ENCODE assay signal across 29 cellular contexts in the genomic region with DNA sequence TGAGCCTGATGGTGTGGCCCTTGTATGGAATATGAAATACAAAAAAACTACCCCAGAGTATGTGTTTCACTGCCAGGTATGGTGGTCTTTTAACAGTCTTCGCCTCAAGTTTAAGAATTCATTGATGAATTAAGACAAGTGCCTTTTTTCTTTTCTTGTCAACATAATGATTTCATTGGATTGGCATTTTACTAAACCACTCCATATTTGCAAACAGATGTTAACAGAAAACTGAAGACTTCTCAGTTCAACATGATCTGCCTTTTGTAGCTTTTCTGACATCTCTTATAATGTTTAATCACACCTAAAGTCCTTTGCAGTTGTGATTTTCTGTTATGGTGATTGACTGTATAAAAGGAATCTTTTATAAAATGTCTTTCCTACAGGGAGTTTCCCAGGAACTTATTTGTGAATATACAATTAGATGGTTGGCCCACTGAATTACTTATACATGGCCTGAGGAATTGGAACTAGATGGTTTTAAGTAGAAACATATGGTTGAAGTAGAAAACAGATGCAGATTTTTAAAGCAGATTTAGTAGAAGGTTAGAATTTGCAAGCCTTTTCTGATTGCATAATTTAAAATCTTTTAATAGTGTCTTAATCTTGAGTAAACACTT. TPM values are rescaled to one million over a fixed set of nuclear protein-coding genes. Genes with fewer than 3 reads are reported as not detected.
DNase-seq lines count a peak whose midpoint lies in the region; ATAC-seq, FAIRE-seq and TF ChIP-seq lines count a peak whose summit lies in the region.
"Had no signal": no experiment of that assay in that cellular context is flagged by ENCODE, and none has a peak within 500 bp of the region (broad histone marks: within the 10 kb centered on the region; RNA-seq: fewer than 3 reads in every experiment).

No MANE protein-coding gene starts in this region.

- H4K20me1 ChIP-seq in SK-N-SH (ENCODE audit: insufficient read depth) = no peaks in the 10 kb centered on the region

- DNase-seq in A673 (ENCODE audit: low spot score) (peak; percentile 58), GM12892 (ENCODE audit: insufficient read length) (no peak), SK-N-SH (peak; percentile 14), fibroblast of villous mesenchyme (ENCODE audit: low read depth) (peak; percentile 30), NCI-H1694 treated with DMSO at 0.1 percent for 48 hours (lab: John Stamatoyannopoulos, UW) (no peak), activated T-cell treated with anti-CD3 and anti-CD28 coated beads for 4 hours (no peak), G401 (ENCODE audit: low spot score) (no peak)
- no peak for DNase-seq in activated CD4-positive, alpha-beta T cell treated with anti-CD3 and anti-CD28 coated beads for 36 hours
- DNase-seq: activated CD4-positive, CD25-positive, alpha-beta regulatory T cell treated with anti-CD3 and anti-CD28 coated beads, Interleukin-2, amount 50 U/mL, for 72 hours; activated CD8-positive, alpha-beta T cell treated with anti-CD3 and anti-CD28 coated beads, Interleukin-2, amount 10 ng/mL, durations not matched to agents 7 days and 5 days; activated effector memory CD4-positive, alpha-beta T cell treated with anti-CD3 and anti-CD28 coated beads, Interleukin-2, amount 50 U/mL, for 16 hours; COR-L47; DND-41; effector memory CD4-positive, alpha-beta T cell; left cardiac atrium; NCI-H1092 treated with DMSO at 0.1 percent for 48 hours; NCI-H2029; NCI-H510A; SIG-M5; stimulated activated CD4-positive, alpha-beta T cell treated with anti-CD3 and anti-CD28 coated beads, Interleukin-2, amount 100 ng/mL, for 48 hours; substantia nigra; upper lobe of right lung had no signal

- H3K9me3 Mint-ChIP-seq in activated CD4-positive, alpha-beta T cell treated with anti-CD3 and anti-CD28 coated beads for 36 hours (ENCODE audit: low read depth) = no peaks in the 10 kb centered on the region
- H3K9me3 Mint-ChIP-seq: memory B cell; stimulated activated effector memory CD8-positive, alpha-beta T cell treated with anti-CD3 and anti-CD28 coated beads, Interleukin-12 subunit alpha, Interleukin-12 subunit beta, amount 100 ng/mL, for 72 hours had no signal

- H3K9me3 ChIP-seq in A673 (ENCODE audit: low read depth, low read length, poor library complexity, severe bottlenecking) (no peaks in the 10 kb centered on the region), SK-N-SH (no peaks in the 10 kb centered on the region)
- H3K9me3 ChIP-seq: A549; BLaER1 treated with 17β-estradiol and CSF1 and Interleukin-3, amounts not matched to agents 10 nM and 100 nM; upper lobe of right lung had no signal

- peak; percentile 42 for FAIRE-seq in GM12892 (lab: Jason Lieb, UNC)
- FAIRE-seq: A549 had no signal

- TF ChIP-seq CTCF in A673 (conservative IDR thresholded peaks at IDR 0.05; ENCODE audit: low read depth, low read length) (no peak), SK-N-SH (IDR thresholded peaks at IDR 0.05) (no peak), fibroblast of villous mesenchyme (IDR thresholded peaks at IDR 0.05; ENCODE audit: insufficient read depth, low read depth, low read length) (no peak)

- no peak overlapping the region for H3K27ac Mint-ChIP-seq in activated CD4-positive, alpha-beta T cell treated with anti-CD3 and anti-CD28 coated beads for 36 hours
- H3K27ac Mint-ChIP-seq: activated CD8-positive, alpha-beta T cell treated with anti-CD3 and anti-CD28 coated beads, Interleukin-2, amount 10 ng/mL, durations not matched to agents 7 days and 5 days; memory B cell; stimulated activated effector memory CD8-positive, alpha-beta T cell treated with anti-CD3 and anti-CD28 coated beads, Interleukin-12 subunit alpha, Interleukin-12 subunit beta, amount 100 ng/mL, for 72 hours had no signal

- TF ChIP-seq EP300 in SK-N-SH (IDR thresholded peaks at IDR 0.05; ENCODE audit: borderline replicate concordance in 1 of 2, low read depth in 1 of 2, low read length in 1 of 2) = no peak

- ATAC-seq in activated CD4-positive, alpha-beta T cell treated with anti-CD3 and anti-CD28 coated beads for 36 hours = no peak
- ATAC-seq: A549; activated CD8-positive, alpha-beta T cell treated with anti-CD3 and anti-CD28 coated beads, Interleukin-2, amount 10 ng/mL, durations not matched to agents 7 days and 5 days; esophagus mucosa; left cardiac atrium; Panc1; stimulated activated effector memory CD8-positive, alpha-beta T cell treated with anti-CD3 and anti-CD28 coated beads, Interleukin-12 subunit alpha, Interleukin-12 subunit beta, amount 100 ng/mL, for 72 hours; upper lobe of right lung had no signal

- CTCF ChIA-PET in A673 (lab: Charles Lee) (no interaction called here), SK-N-SH (lab: Yijun Ruan, JAX) (no interaction called here)
- CTCF ChIA-PET in activated CD4-positive, alpha-beta T cell treated with anti-CD3 and anti-CD28 coated beads for 36 hours (lab: Charles Lee) = no interaction called here

- 94% methylated on average over 1 of the region's 1 CpG for WGBS in SK-N-SH (ENCODE audit: low lambda C conversion rate)

- no peaks in the 10 kb centered on the region for H3K27me3 Mint-ChIP-seq in activated CD4-positive, alpha-beta T cell treated with anti-CD3 and anti-CD28 coated beads for 36 hours
- H3K27me3 Mint-ChIP-seq: memory B cell had no signal

- no peaks in the 10 kb centered on the region for H3K4me1 Mint-ChIP-seq in activated CD4-positive, alpha-beta T cell treated with anti-CD3 and anti-CD28 coated beads for 36 hours
- H3K4me1 Mint-ChIP-seq: memory B cell; stimulated activated effector memory CD8-positive, alpha-beta T cell treated with anti-CD3 and anti-CD28 coated beads, Interleukin-12 subunit alpha, Interleukin-12 subunit beta, amount 100 ng/mL, for 72 hours had no signal

- H3K4me3 Mint-ChIP-seq in activated CD4-positive, alpha-beta T cell treated with anti-CD3 and anti-CD28 coated beads for 36 hours = no peak overlapping the region
- H3K4me3 Mint-ChIP-seq: activated CD8-positive, alpha-beta T cell treated with anti-CD3 and anti-CD28 coated beads, Interleukin-2, amount 10 ng/mL, durations not matched to agents 7 days and 5 days; memory B cell; stimulated activated effector memory CD8-positive, alpha-beta T cell treated with anti-CD3 and anti-CD28 coated beads, Interleukin-12 subunit alpha, Interleukin-12 subunit beta, amount 100 ng/mL, for 72 hours had no signal

- H2AFZ ChIP-seq in SK-N-SH (ENCODE audit: low read depth) = no peak overlapping the region

- no peaks in the 10 kb centered on the region for H3K27me3 ChIP-seq in A673 (replicated peaks; ENCODE audit: insufficient read depth, low read depth, low read length, poor library complexity)
- no peaks in the 10 kb centered on the region for H3K27me3 ChIP-seq in SK-N-SH (ENCODE audit: insufficient read depth)
- H3K27me3 ChIP-seq: BLaER1 treated with 17β-estradiol and CSF1 and Interleukin-3, amounts not matched to agents 10 nM and 100 nM; upper lobe of right lung had no signal

- no peak for TF ChIP-seq RAD21 in SK-N-SH (IDR thresholded peaks at IDR 0.05; ENCODE audit: low read length)

- TF ChIP-seq POLR2A in GM12892 (IDR thresholded peaks at IDR 0.05; ENCODE audit: low read depth, low read length) = no peak

- H3F3A ChIP-seq in SK-N-SH (replicated peaks; ENCODE audit: insufficient read depth) = peaks cover 15% of the 10 kb centered on the region

- intact Hi-C loops in A673 (cut with micrococcal nuclease; ENCODE audit: unreplicated experiment) = no loop called here
- intact Hi-C loops in activated CD4-positive, alpha-beta T cell treated with anti-CD3 and anti-CD28 coated beads for 36 hours (cut with DNase I, micrococcal nuclease) = no loop called here

- no peak overlapping the region for H3K4me2 ChIP-seq in SK-N-SH
- H3K4me2 ChIP-seq: A549; BLaER1 treated with 17β-estradiol and CSF1 and Interleukin-3, amounts not matched to agents 10 nM and 100 nM had no signal

- H3K79me2 ChIP-seq in SK-N-SH (ENCODE audit: insufficient read depth) = peaks cover 13% of the 10 kb centered on the region

- no peak overlapping the region for H3K4me3 ChIP-seq in A673 (ENCODE audit: low read depth, low read length, poor library complexity, severe bottlenecking)
- no peak overlapping the region for H3K4me3 ChIP-seq in SK-N-SH (ENCODE audit: low read depth in 2 of 2, low read length in 1 of 2)
- no peak overlapping the region for H3K4me3 ChIP-seq in fibroblast of villous mesenchyme (ENCODE audit: low read depth, low read length)
- H3K4me3 ChIP-seq: A549; BLaER1 treated with 17β-estradiol and CSF1 and Interleukin-3, amounts not matched to agents 10 nM and 100 nM; upper lobe of right lung had no signal

- in situ Hi-C loops in G401 (cut with HindIII; ENCODE audit: low sequenced_read_pairs) = no loop called here

- H3K36me3 ChIP-seq in A673 (ENCODE audit: insufficient read depth, low read length, poor library complexity, severe bottlenecking) (peaks cover 53% of the 10 kb centered on the region), SK-N-SH (replicated peaks in 1 of 2; ENCODE audit: control insufficient read depth in 1 of 2, insufficient read depth in 2 of 2, low read length in 1 of 2) (peaks cover 73 to 88% of the 10 kb centered on the region in 2 experiments)

- BruUV-seq in A673 (replicated peaks; lab: Mats Ljungman, UMichigan) = no TSS peak

- POLR2A ChIA-PET in A673 (lab: Charles Lee; ENCODE audit: low non-redundant PET) (no interaction called here), SK-N-SH (lab: Yijun Ruan, JAX) (no interaction called here)
- POLR2A ChIA-PET in activated CD4-positive, alpha-beta T cell treated with anti-CD3 and anti-CD28 coated beads for 36 hours (lab: Charles Lee) = no interaction called here

- peak overlapping the region; percentile 63 for H3K27ac ChIP-seq in A673 (ENCODE audit: low read depth, low read length, poor library complexity, severe bottlenecking)
- peak overlapping the region in 1 of 2 experiments; percentile 73; a peak in 2 of 4 replicates for H3K27ac ChIP-seq in SK-N-SH (ENCODE audit: low read depth in 2 of 2, low read length in 1 of 2)
- H3K27ac ChIP-seq: A549; BLaER1 treated with 17β-estradiol and CSF1 and Interleukin-3, amounts not matched to agents 10 nM and 100 nM; HL-60; upper lobe of right lung had no signal

- no peaks in the 10 kb centered on the region for H3K9me2 ChIP-seq in SK-N-SH

- H3K9ac ChIP-seq in SK-N-SH = no peak overlapping the region
- H3K9ac ChIP-seq: BLaER1 treated with 17β-estradiol and CSF1 and Interleukin-3, amounts not matched to agents 10 nM and 100 nM had no signal

- peaks cover 33% of the 10 kb centered on the region for H3K36me3 Mint-ChIP-seq in activated CD4-positive, alpha-beta T cell treated with anti-CD3 and anti-CD28 coated beads for 36 hours (ENCODE audit: low read depth)

- H3K4me1 ChIP-seq in A673 (ENCODE audit: insufficient read depth, low read length, poor library complexity, severe bottlenecking) (peaks cover 61% of the 10 kb centered on the region), SK-N-SH (ENCODE audit: control insufficient read depth in 1 of 2, insufficient read depth in 2 of 2, low read depth in 1 of 2, low read length in 1 of 2) (peaks cover 11 to 30% of the 10 kb centered on the region in 2 experiments; a peak in 3 of 4 replicates)
- H3K4me1 ChIP-seq: A549; BLaER1 treated with 17β-estradiol and CSF1 and Interleukin-3, amounts not matched to agents 10 nM and 100 nM; upper lobe of right lung had no signal

RNA-seq across cellular contexts. Expression of a gene that starts 39.7 kb away (rescaled TPM):
- 124 and 127 TPM in 2 replicates for total RNA-seq in A673 (2021)
- 61.9 TPM for polyA plus RNA-seq in GM12892 (2012; ENCODE audit: missing spikeins)
- polyA plus RNA-seq in SK-N-SH (2012; rRNA removed) = 99.7 and 134 TPM in 2 replicates
- polyA plus RNA-seq in SK-N-SH (2012; cell fraction: cytosol; rRNA removed) = 139 and 147 TPM in 2 replicates
- polyA plus RNA-seq in SK-N-SH (2012; cell fraction: nucleus; rRNA removed) = 50.7 and 114 TPM in 2 replicates
- total RNA-seq in fibroblast of villous mesenchyme = 101 and 135 TPM in 2 replicates
- total RNA-seq in activated CD4-positive, alpha-beta T cell treated with anti-CD3 and anti-CD28 coated beads for 36 hours = 10 to 100 TPM; 46.2 to 51.1 TPM
- total RNA-seq in G401 (2014; rRNA removed; shearing (Covaris generic)) = 144 and 188 TPM in 2 replicates

Comparison
In these comparisons a context has a peak if more than half of its experiments do, and no peak if none do; other contexts are left out.
1. DNase-seq: peak in A673 (single experiment), SK-N-SH (single experiment) and fibroblast of villous mesenchyme (single experiment); none in GM12892 (single experiment), NCI-H1694 treated with DMSO at 0.1 percent for 48 hours (single experiment), activated T-cell treated with anti-CD3 and anti-CD28 coated beads for 4 hours (single experiment), activated CD4-positive, alpha-beta T cell treated with anti-CD3 and anti-CD28 coated beads for 36 hours (single experiment) and G401 (single experiment).